8 cellular contexts compared by ENCODE assay signal in the genomic region with DNA sequence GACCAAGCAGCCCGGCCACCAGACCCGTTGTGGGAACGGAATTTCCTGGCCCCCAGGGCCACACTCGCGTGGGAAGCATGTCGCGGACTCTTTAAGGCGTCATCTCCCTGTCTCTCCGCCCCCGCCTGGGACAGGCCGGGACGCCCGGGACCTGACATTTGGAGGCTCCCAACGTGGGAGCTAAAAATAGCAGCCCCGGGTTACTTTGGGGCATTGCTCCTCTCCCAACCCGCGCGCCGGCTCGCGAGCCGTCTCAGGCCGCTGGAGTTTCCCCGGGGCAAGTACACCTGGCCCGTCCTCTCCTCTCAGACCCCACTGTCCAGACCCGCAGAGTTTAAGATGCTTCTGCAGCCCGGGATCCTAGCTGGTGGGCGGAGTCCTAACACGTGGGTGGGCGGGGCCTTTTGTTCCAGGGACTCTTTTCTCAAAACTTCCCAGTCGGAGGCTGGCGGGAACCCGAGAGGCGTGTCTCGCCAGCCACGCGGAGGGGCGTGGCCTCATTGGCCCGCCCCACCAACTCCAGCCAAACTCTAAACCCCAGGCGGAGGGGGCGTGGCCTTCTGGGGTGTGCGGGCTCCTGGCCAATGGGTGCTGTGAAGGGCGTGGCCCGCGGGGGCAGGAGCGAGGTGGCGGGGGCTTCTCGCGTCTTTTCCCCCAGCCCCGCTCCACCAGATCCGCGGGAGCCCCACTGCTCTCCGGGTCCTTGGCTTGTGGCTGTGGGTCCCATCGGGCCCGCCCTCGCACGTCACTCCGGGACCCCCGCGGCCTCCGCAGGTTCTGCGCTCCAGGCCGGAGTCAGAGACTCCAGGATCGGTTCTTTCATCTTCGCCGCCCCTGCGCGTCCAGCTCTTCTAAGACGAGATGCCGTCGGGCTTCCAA.
DNase-seq lines count a peak whose midpoint lies in the region; TF ChIP-seq lines count a peak whose summit lies in the region.

Gene SLC2A4 (plus strand): TSS at position 645 of the 879 bp plus-strand sequence. CDS start 217 bp downstream, at position 862.

- H3K27ac ChIP-seq in HL-60 (replicated peaks) (no peak within 1 kb of the TSS), OCI-LY3 (ENCODE audit: low read length) (peak within 1 kb of the TSS; percentile 42; the same call in 1 of the 2 replicates)

- H3K79me2 ChIP-seq in OCI-LY3 (ENCODE audit: low read length) = no peaks in the 10 kb centered on the region

- H3K4me2 ChIP-seq in OCI-LY3 (ENCODE audit: low read length) = peak within 1 kb of the TSS; percentile 99

- no peaks in the 10 kb centered on the region for H4K20me1 ChIP-seq in OCI-LY3 (ENCODE audit: insufficient read depth, low read length)

- peak within 1 kb of the TSS; percentile 63 for H3K9ac ChIP-seq in OCI-LY3 (ENCODE audit: low read length)

- peak within 1 kb of the TSS; percentile 29 for H3K4me3 ChIP-seq in HL-60 (replicated peaks; ENCODE audit: insufficient read depth, low read length)
- H3K4me3 ChIP-seq in OCI-LY3 (ENCODE audit: low read length) = peak within 1 kb of the TSS; percentile 84

- H3K27me3 ChIP-seq in HL-60 (ENCODE audit: insufficient read depth, poor library complexity, severe bottlenecking) = no peaks in the 10 kb centered on the region
- no peaks in the 10 kb centered on the region for H3K27me3 ChIP-seq in OCI-LY3 (ENCODE audit: low read depth, low read length)

- peak within 1 kb of the TSS; percentile 80 for H2AFZ ChIP-seq in OCI-LY3 (ENCODE audit: low read depth, low read length)

- TF ChIP-seq CTCF in HL-60 (IDR thresholded peaks at IDR 0.05; ENCODE audit: insufficient read depth, low read length) (no peak), OCI-LY3 (IDR thresholded peaks at IDR 0.05; ENCODE audit: low read depth, low read length) (no peak)

- H3K4me1 ChIP-seq in OCI-LY3 (ENCODE audit: low read length) = peaks cover 15% of the 10 kb centered on the region

- no peaks in the 10 kb centered on the region for H3K9me3 ChIP-seq in OCI-LY3 (ENCODE audit: insufficient read depth, low read length)

- peak; percentile 8 for DNase-seq in NK-92 treated with Interleukin-12 subunit alpha and Interleukin-12 subunit beta, amount 100 ng/mL, for 24 hours (lab: John Stamatoyannopoulos, UW)
- DNase-seq in NK-92 (lab: John Stamatoyannopoulos, UW; ENCODE audit: unreplicated experiment) (no peak), HL-60 (ENCODE audit: low read depth in 1 of 2, low spot score in 1 of 2) (peak; percentile 67 to 81), activated T-cell treated with anti-CD3 and anti-CD28 coated beads for 48 hours (ENCODE audit: low read depth) (peak; percentile 90), epidermal melanocyte (ENCODE audit: insufficient read length, low spot score) (peak; percentile 96), midbrain (lab: John Stamatoyannopoulos, UW) (peak; percentile 83)
- DNase-seq in stimulated activated CD8-positive, alpha-beta memory T cell treated with anti-CD3 and anti-CD28 coated beads, Interleukin-15, amount 100 ng/mL, for 24 hours (ENCODE audit: low read depth) = peak; percentile 77

- no peaks in the 10 kb centered on the region for H3K36me3 ChIP-seq in OCI-LY3 (replicated peaks; ENCODE audit: low read depth, low read length)
